26 cellular contexts compared by ENCODE assay signal in genomic region chr19:31572671-31573298, GRCh38.
"Had no signal": no experiment of that assay in that cellular context is flagged by ENCODE, and none has a peak within 500 bp of the region (broad histone marks: within the 10 kb centered on the region; RNA-seq: fewer than 3 reads in every experiment).

No MANE protein-coding gene starts in this region.

- H3K27ac ChIP-seq: breast epithelium, gastrocnemius medialis, parathyroid adenoma, right lobe of liver, skin epidermis, uterus had no signal

- DNase-seq: activated CD4-positive, alpha-beta T cell treated with anti-CD3 and anti-CD28 coated beads for 1 hour; activated CD4-positive, alpha-beta T cell treated with anti-CD3 and anti-CD28 coated beads, Interleukin-2, amount 50 U/mL, for 1 hour; activated CD8-positive, alpha-beta memory T cell treated with anti-CD3 and anti-CD28 coated beads, Interleukin-2, amount 10 ng/mL, durations not matched to agents 7 days and 5 days; activated CD8-positive, alpha-beta T cell treated with anti-CD3 and anti-CD28 coated beads for 36 hours; activated T-cell treated with anti-CD3 and anti-CD28 coated beads, Interleukin-2, amount 50 U/mL, for 48 hours; dermis blood vessel endothelial cell; effector CD8-positive, alpha-beta T cell; gastrocnemius medialis; glutamatergic neuron; left ventricle myocardium superior; naive B cell; nephron progenitor cell; nucleus accumbens; right lobe of liver; stimulated activated CD4-positive, alpha-beta T cell treated with anti-CD3 and anti-CD28 coated beads, Interleukin-4, amount 100 ng/mL, for 4 hours; stimulated activated CD8-positive, alpha-beta memory T cell treated with anti-CD3 and anti-CD28 coated beads, Interleukin-4, amount 100 ng/mL, for 48 hours; stimulated activated naive CD8-positive, alpha-beta T cell treated with anti-CD3 and anti-CD28 coated beads, Interleukin-15, amount 100 ng/mL, for 72 hours; substantia nigra; SW 1271; T-helper 9 cell; uterus had no signal

- H3K9ac ChIP-seq: parathyroid adenoma had no signal

- H3K79me2 ChIP-seq: parathyroid adenoma had no signal

- ATAC-seq: activated CD8-positive, alpha-beta memory T cell treated with anti-CD3 and anti-CD28 coated beads, Interleukin-2, amount 10 ng/mL, durations not matched to agents 7 days and 5 days; activated CD8-positive, alpha-beta T cell treated with anti-CD3 and anti-CD28 coated beads for 36 hours; activated naive CD4-positive, alpha-beta T cell treated with anti-CD3 and anti-CD28 coated beads, Interleukin-2, amount 50 U/mL, for 72 hours; gastrocnemius medialis; left ventricle myocardium superior; right lobe of liver; stimulated activated memory B cell treated with anti-CD40 and anti-IgM and Interleukin-4, amounts not matched to agents 10 μg/mL and 1 μg/mL and 100 μg/mL, for 72 hours; stimulated activated naive CD8-positive, alpha-beta T cell treated with anti-CD3 and anti-CD28 coated beads, Interleukin-15, amount 100 ng/mL, for 72 hours had no signal

- H3K4me1 ChIP-seq: breast epithelium, gastrocnemius medialis, parathyroid adenoma, right lobe of liver, uterus had no signal

- H3K4me3 ChIP-seq: breast epithelium, gastrocnemius medialis, right lobe of liver, skin epidermis, uterus had no signal

- H3K36me3 ChIP-seq: breast epithelium, gastrocnemius medialis, right lobe of liver, uterus had no signal

- H3K9me3 ChIP-seq: breast epithelium, gastrocnemius medialis, right lobe of liver, uterus had no signal

- H2AFZ ChIP-seq: parathyroid adenoma had no signal

- H3K27me3 ChIP-seq: breast epithelium, gastrocnemius medialis, right lobe of liver, uterus had no signal
